ENCODE assay signal across 8 cellular contexts in genomic region chr5:56270058-56270457, GRCh38. TPM values are rescaled to one million over a fixed set of nuclear protein-coding genes. Genes with fewer than 3 reads are reported as not detected.
A peak's percentile ranks its signal among the peaks of the same experiment; 100 is the strongest.
DNase-seq lines count a peak whose midpoint lies in the region; ATAC-seq and TF ChIP-seq lines count a peak whose summit lies in the region.

No MANE protein-coding gene starts in this region.

- no peak overlapping the region; the same call in 1 of the 2 replicates for H3K23ac ChIP-seq in IMR-90 (ENCODE audit: low read depth, low read length)

- H3K4me2 ChIP-seq in IMR-90 (ENCODE audit: low read depth, low read length): no peak overlapping the region

- no peak for TF ChIP-seq CTCF in left ventricle myocardium inferior (IDR thresholded peaks at IDR 0.05; ENCODE audit: borderline replicate concordance)
- TF ChIP-seq CTCF in IMR-90 (conservative IDR thresholded peaks at IDR 0.05; ENCODE audit: low read depth, low read length): 0 out of 2 replicates have a peak, but pooled peaks have one; percentile 3
- TF ChIP-seq CTCF in spleen (IDR thresholded peaks at IDR 0.05 in 8 of 11, conservative IDR thresholded peaks at IDR 0.05 in 3 of 11): no peak

- H3K9ac ChIP-seq in IMR-90 (ENCODE audit: low read depth, low read length): peak overlapping the region; percentile 5; the same call in 1 of the 2 replicates

- H3K56ac ChIP-seq in IMR-90 (ENCODE audit: extremely low read depth, insufficient read depth, low read length): 0 out of 2 replicates have a peak overlapping the region, but pooled peaks have one; percentile 2

- 0 out of 4 replicates have a peak, but pooled peaks cover 0 to 6% of the 10 kb centered on the region in 2 experiments for H3K79me1 ChIP-seq in IMR-90 (ENCODE audit: low read depth in 1 of 2, low read length in 2 of 2)

- intact Hi-C loops in left ventricle myocardium superior (cut with micrococcal nuclease): loop anchor here (5.0 kb wide), 1 partner anchor 567 kb away; no protein-coding TSS in a partner anchor
- intact Hi-C loops in left ventricle myocardium inferior (cut with micrococcal nuclease): loop anchor here (5.0 kb wide), 1 partner anchor 567 kb away; no protein-coding TSS in a partner anchor
- intact Hi-C loops in IMR-90 (cut with micrococcal nuclease): loop anchor here (1.0 to 5.0 kb wide), 8 partner anchors 211 to 1007 kb away; no protein-coding TSS in a partner anchor
- intact Hi-C loops in spleen (cut with DNase I; ENCODE audit: low total_unique reads): loop anchor here (5.0 kb wide), 1 partner anchor 567 kb away; no protein-coding TSS in a partner anchor

- H2AK9ac ChIP-seq in IMR-90 (replicated peaks; ENCODE audit: low read depth, low read length, poor library complexity): peak overlapping the region; percentile 16

- dilution Hi-C loops in IMR-90 (cut with HindIII; ENCODE audit: low sequenced_read_pairs, unreplicated experiment): no loop called here

- peak overlapping the region; percentile 56 for H4K91ac ChIP-seq in IMR-90 (ENCODE audit: insufficient read depth, low read depth, low read length)

- H2BK15ac ChIP-seq in IMR-90 (ENCODE audit: low read depth, low read length): peak overlapping the region; percentile 80; the same call in 1 of the 3 replicates

- no peak overlapping the region for H3K4me3 Mint-ChIP-seq in activated naive CD8-positive, alpha-beta T cell
- H3K4me3 Mint-ChIP-seq in stimulated activated naive CD8-positive, alpha-beta T cell treated with anti-CD3 and anti-CD28 coated beads, Interleukin-15, amount 100 ng/mL, for 72 hours: no peak overlapping the region

- H4K5ac ChIP-seq in IMR-90 (ENCODE audit: low read depth, low read length): peak overlapping the region; percentile 56; the same call in 1 of the 2 replicates

- H4K20me1 ChIP-seq in IMR-90 (ENCODE audit: insufficient read depth, low read length): no peaks in the 10 kb centered on the region

- H2AFZ ChIP-seq in IMR-90 (replicated peaks; ENCODE audit: low read length, poor library complexity): peak overlapping the region; percentile 8

- no peak for DNase-seq in left ventricle myocardium superior
- no peak for DNase-seq in left ventricle myocardium inferior
- DNase-seq in IMR-90: no peak
- DNase-seq in stimulated activated naive CD8-positive, alpha-beta T cell treated with anti-CD3 and anti-CD28 coated beads, Interleukin-15, amount 100 ng/mL, for 72 hours: no peak
- no peak for DNase-seq in SIG-M5 treated with dmso at 0.1 percent for 504 hours (lab: John Stamatoyannopoulos, UW; ENCODE audit: unreplicated experiment)
- DNase-seq in spleen: no peak
- no peak for DNase-seq in activated gamma-delta T cell (lab: John Stamatoyannopoulos, UW)

- peaks cover 4% of the 10 kb centered on the region; the same call in 1 of the 2 replicates for H3K9me1 ChIP-seq in IMR-90 (ENCODE audit: insufficient read depth, low read length)

- peak; percentile 24 for TF ChIP-seq RAD21 in IMR-90 (IDR thresholded peaks at IDR 0.05; ENCODE audit: low read length)

- H3K4me1 ChIP-seq in left ventricle myocardium inferior (peaks cover 13% of the 10 kb centered on the region), IMR-90 (ENCODE audit: control insufficient read depth, insufficient read depth, low read length) (peaks cover 11% of the 10 kb centered on the region), spleen (peaks cover 0 to 24% (median 15%) of the 10 kb centered on the region in 6 donors)

- peaks cover 18% of the 10 kb centered on the region for H3K4me1 Mint-ChIP-seq in activated naive CD8-positive, alpha-beta T cell (ENCODE audit: low read depth)
- H3K4me1 Mint-ChIP-seq in stimulated activated naive CD8-positive, alpha-beta T cell treated with anti-CD3 and anti-CD28 coated beads, Interleukin-15, amount 100 ng/mL, for 72 hours: peaks cover 22% of the 10 kb centered on the region

- peak overlapping the region; percentile 83 for H3K4ac ChIP-seq in IMR-90 (ENCODE audit: low read depth, low read length)

- no peak overlapping the region for H3K27ac ChIP-seq in left ventricle myocardium inferior (replicated peaks)
- peak overlapping the region; percentile 8; the same call in 1 of the 2 replicates for H3K27ac ChIP-seq in IMR-90 (ENCODE audit: insufficient read depth, low read length)
- H3K27ac ChIP-seq in spleen: peak overlapping the region in 4 of 8 donors; percentile 56 to 65 (median 60)

- peak overlapping the region in 1 of 2 experiments; percentile 31; a peak in 1 of 4 replicates for H4K8ac ChIP-seq in IMR-90 (ENCODE audit: low read depth in 2 of 2, low read length in 2 of 2)

- H2BK5ac ChIP-seq in IMR-90 (ENCODE audit: low read depth, low read length, poor library complexity, severe bottlenecking): no peak overlapping the region

- H3K36me3 Mint-ChIP-seq in activated naive CD8-positive, alpha-beta T cell: no peaks in the 10 kb centered on the region

- H3K27ac Mint-ChIP-seq in activated naive CD8-positive, alpha-beta T cell: peak overlapping the region; percentile 78
- no peak overlapping the region for H3K27ac Mint-ChIP-seq in stimulated activated naive CD8-positive, alpha-beta T cell treated with anti-CD3 and anti-CD28 coated beads, Interleukin-15, amount 100 ng/mL, for 72 hours

- H2BK20ac ChIP-seq in IMR-90 (ENCODE audit: low read depth, low read length): peak overlapping the region; percentile 79

- H2AK5ac ChIP-seq in IMR-90 (ENCODE audit: low read depth, low read length): peak overlapping the region; percentile 76

- no peak overlapping the region; the same call in 1 of the 2 replicates for H3K18ac ChIP-seq in IMR-90 (ENCODE audit: low read depth, low read length)

- 100% methylated on average over 3 of the region's 6 CpGs; no CpG with 5 or more reads in 1 of the 2 experiments for WGBS in IMR-90 (ENCODE audit: extremely low coverage in 2 of 2, insufficient read length in 1 of 2), 2 experiments
- 88 to 96% (median 92%) methylated on average over 6 of the region's 6 CpGs for WGBS in spleen, 5 donors

- H3K14ac ChIP-seq in IMR-90 (replicated peaks; ENCODE audit: low read depth, low read length): 0 out of 2 replicates have a peak overlapping the region, but pooled peaks have one; percentile 19

- no TSS peak for BruUV-seq in IMR-90 (replicated peaks; lab: Mats Ljungman, UMichigan)

- H3K27me3 ChIP-seq in left ventricle myocardium inferior (ENCODE audit: low read depth) (peaks cover 3% of the 10 kb centered on the region), IMR-90 (ENCODE audit: control insufficient read depth, insufficient read depth, low read length) (no peaks in the 10 kb centered on the region), spleen (replicated peaks in 1 of 7) (no peaks in the 10 kb centered on the region)

- H3K36me3 ChIP-seq in left ventricle myocardium inferior (no peaks in the 10 kb centered on the region), IMR-90 (ENCODE audit: control insufficient read depth, insufficient read depth, low read length) (no peaks in the 10 kb centered on the region), spleen (no peaks in the 10 kb centered on the region)

- H3K4me3 ChIP-seq in left ventricle myocardium inferior: no peak overlapping the region
- no peak overlapping the region for H3K4me3 ChIP-seq in IMR-90 (ENCODE audit: insufficient read depth, low read depth, low read length)
- H3K4me3 ChIP-seq in spleen: no peak overlapping the region

- CTCF ChIA-PET in IMR-90 (lab: Yijun Ruan, JAX): interaction anchor here (0.9 to 4.0 kb wide), 8 partner anchors 54 to 998 kb away, joined by 3 to 46 read pairs (median 4); no protein-coding TSS in a partner anchor

- H3K27me3 Mint-ChIP-seq in activated naive CD8-positive, alpha-beta T cell: no peaks in the 10 kb centered on the region
- no peaks in the 10 kb centered on the region for H3K27me3 Mint-ChIP-seq in stimulated activated naive CD8-positive, alpha-beta T cell treated with anti-CD3 and anti-CD28 coated beads, Interleukin-15, amount 100 ng/mL, for 72 hours

- H3K9me3 Mint-ChIP-seq in activated naive CD8-positive, alpha-beta T cell (ENCODE audit: low read depth): no peaks in the 10 kb centered on the region
- H3K9me3 Mint-ChIP-seq in stimulated activated naive CD8-positive, alpha-beta T cell treated with anti-CD3 and anti-CD28 coated beads, Interleukin-15, amount 100 ng/mL, for 72 hours: no peaks in the 10 kb centered on the region

- H2BK120ac ChIP-seq in IMR-90 (ENCODE audit: low read depth, low read length): peak overlapping the region; percentile 84

- POLR2A ChIA-PET in IMR-90 (lab: Charles Lee; ENCODE audit: unreplicated experiment): interaction anchor here (0.6 kb wide), 2 partner anchors 281 to 334 kb away, joined by 9 to 29 read pairs; no protein-coding TSS in a partner anchor

- in situ Hi-C loops in IMR-90 (cut with MboI; ENCODE audit: low sequenced_read_pairs): loop anchor here (5.0 to 25.0 kb wide), 2 partner anchors 567 to 942 kb away; no protein-coding TSS in a partner anchor

- no peak for TF ChIP-seq POLR2A in IMR-90 (IDR thresholded peaks at IDR 0.05; ENCODE audit: low read depth, low read length)
- no peak for TF ChIP-seq POLR2A in spleen (IDR thresholded peaks at IDR 0.05)

- H3K9me3 ChIP-seq in left ventricle myocardium inferior (replicated peaks) (no peaks in the 10 kb centered on the region), IMR-90 (ENCODE audit: control insufficient read depth, insufficient read depth, low read length) (no peaks in the 10 kb centered on the region), spleen (no peaks in the 10 kb centered on the region)

- ATAC-seq in left ventricle myocardium superior (peak; percentile 46), IMR-90 (ENCODE audit: low read depth) (no peak)
- ATAC-seq in stimulated activated naive CD8-positive, alpha-beta T cell treated with anti-CD3 and anti-CD28 coated beads, Interleukin-15, amount 100 ng/mL, for 72 hours: peak; percentile 45

TF ChIP-seq in IMR-90, 13 proteins besides CTCF, POLR2A, EP300 and RAD21:
- TF ChIP-seq MXI1 (IDR thresholded peaks at IDR 0.05; ENCODE audit: borderline replicate concordance, low read depth, low read length): no peak
- no peak for TF ChIP-seq CEBPB (IDR thresholded peaks at IDR 0.05; ENCODE audit: low read depth, low read length)
- no peak for TF ChIP-seq RFX5 (IDR thresholded peaks at IDR 0.05; ENCODE audit: low read depth, low read length)
- TF ChIP-seq CHD1 (IDR thresholded peaks at IDR 0.05; ENCODE audit: low read depth, low read length): no peak
- no peak for TF ChIP-seq NFE2L2 (IDR thresholded peaks at IDR 0.05; ENCODE audit: low read depth, low read length)

RNA-seq across cellular contexts. Expression of gene ANKRD55, which starts 36.9 kb away (rescaled TPM):
- not detected for total RNA-seq in left ventricle myocardium superior
- 0.27 TPM for total RNA-seq in left ventricle myocardium inferior
- total RNA-seq in IMR-90 (2012; rRNA removed): 0.28 TPM in 1 of 2 replicates, not detected in the other
- polyA plus RNA-seq in IMR-90 (2012; rRNA removed): not detected in 2 replicates
- polyA plus RNA-seq in IMR-90 (2012; cell fraction: cytosol; rRNA removed): 0.13 TPM in 1 of 2 replicates, not detected in the other
- polyA plus RNA-seq in IMR-90 (2012; cell fraction: nucleus; rRNA removed; ENCODE audit: low replicate concordance): not detected in 2 replicates
- total RNA-seq in spleen: 1 to 10 TPM; 1.6 to 9.0 (median 3.0) TPM
- 1 to 10 TPM in 1 of 3 donors, under 1 TPM in 2; 0.42 to 2.2 (median 0.43) TPM for polyA plus RNA-seq in spleen
